Comparison of ENCODE assay signal across 8 cellular contexts in the genomic region with DNA sequence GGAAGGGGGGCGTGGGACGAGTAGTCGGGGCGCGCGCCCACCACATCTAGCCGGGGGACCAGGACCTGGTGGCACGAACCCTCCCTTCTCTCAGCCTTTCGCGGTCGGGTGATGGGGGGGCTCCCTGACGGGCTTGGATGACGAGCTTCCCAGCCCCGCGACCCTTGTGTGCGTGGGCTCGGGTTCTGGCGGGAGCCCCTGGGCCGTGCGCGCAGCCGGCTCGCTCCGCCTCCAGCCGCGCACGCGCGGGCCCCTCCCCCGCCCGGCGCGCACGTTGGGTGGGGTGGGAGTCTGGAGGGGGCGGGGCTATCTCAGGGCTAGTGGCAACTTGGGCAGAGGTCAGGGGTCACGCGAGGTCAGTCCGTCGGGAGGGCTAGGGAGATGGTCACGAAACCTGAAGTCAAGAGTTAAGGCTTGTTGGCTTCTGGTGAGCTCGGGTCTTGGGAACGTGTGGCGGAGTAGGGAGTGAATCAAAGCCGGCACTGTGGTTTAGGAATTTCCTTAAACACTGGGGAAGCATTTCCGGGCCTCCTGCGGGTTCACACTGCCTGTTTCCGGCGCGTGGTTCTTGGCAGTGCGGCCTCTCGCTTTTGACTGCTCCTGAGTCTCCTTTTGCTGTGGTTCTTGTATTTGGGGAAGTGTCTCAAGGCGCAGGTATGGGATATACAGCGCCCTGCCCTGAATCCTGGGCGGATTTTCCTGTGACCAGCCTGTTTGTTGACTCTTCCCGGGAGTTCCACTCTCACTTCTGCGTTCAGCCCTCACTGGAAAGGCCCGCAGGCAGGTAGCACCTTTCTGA. TPM values are rescaled to one million over a fixed set of nuclear protein-coding genes. Genes with fewer than 3 reads are reported as not detected.
DNase-seq lines count a peak whose midpoint lies in the region; ATAC-seq and TF ChIP-seq lines count a peak whose summit lies in the region.

A gene (plus strand): TSS at position 356 of the 799 bp plus-strand sequence. CDS start 1,654 bp downstream, outside the sequence.

- H3F3A ChIP-seq in GM23338 (replicated peaks; ENCODE audit: low read depth), result peaks cover 19% of the 10 kb centered on the region

- ATAC-seq in GM23338, result peak; percentile 44
- ATAC-seq in stimulated activated naive CD8-positive, alpha-beta T cell treated with anti-CD3 and anti-CD28 coated beads, Interleukin-15, Interleukin-2, amounts not matched to agents 100 U/mL and 50 U/mL, for 24 hours, result peak; percentile 54

- DNase-seq in Daoy (ENCODE audit: low read depth) (peak; percentile 86), GM23338 (ENCODE audit: low spot score) (peak; percentile 87), LHCN-M2 (ENCODE audit: low read depth) (peak; percentile 78), SHP77 treated with DMSO at 0.1 percent for 48 hours (lab: John Stamatoyannopoulos, UW) (peak; percentile 48), activated gamma-delta T cell (lab: John Stamatoyannopoulos, UW) (peak; percentile 64), fibroblast of the conjunctiva (ENCODE audit: low read depth) (peak; percentile 53), nephron progenitor cell (peak; percentile 89)
- peak; percentile 92 for DNase-seq in stimulated activated naive CD8-positive, alpha-beta T cell treated with anti-CD3 and anti-CD28 coated beads, Interleukin-15, Interleukin-2, amounts not matched to agents 100 U/mL and 50 U/mL, for 24 hours

- H2AFZ ChIP-seq in GM23338, result no peak within 1 kb of the TSS

- H3K4me3 Mint-ChIP-seq in GM23338 (peak within 1 kb of the TSS; percentile 97), nephron progenitor cell (peak within 1 kb of the TSS; percentile 96)

- peaks cover 14% of the 10 kb centered on the region for H3K4me1 ChIP-seq in GM23338 (ENCODE audit: insufficient read depth)

- H3K9me3 Mint-ChIP-seq in GM23338, result no peaks in the 10 kb centered on the region; the same call in 1 of the 3 replicates
- H3K9me3 Mint-ChIP-seq in nephron progenitor cell, result no peaks in the 10 kb centered on the region

- peaks cover 32% of the 10 kb centered on the region for H3K79me2 ChIP-seq in GM23338 (replicated peaks; ENCODE audit: insufficient read depth)

- H3K4me3 ChIP-seq in GM23338, result peak within 1 kb of the TSS; percentile 98

- H3K36me3 Mint-ChIP-seq in GM23338 (ENCODE audit: low read depth) (peaks cover 44% of the 10 kb centered on the region), nephron progenitor cell (ENCODE audit: low read depth) (peaks cover 28% of the 10 kb centered on the region)

- H3K4me2 ChIP-seq in GM23338, result peak within 1 kb of the TSS; percentile 78

- H3K4me1 Mint-ChIP-seq in GM23338 (peaks cover 19% of the 10 kb centered on the region), nephron progenitor cell (peaks cover 37% of the 10 kb centered on the region)

- peak within 1 kb of the TSS; percentile 100 for H3K27ac Mint-ChIP-seq in GM23338
- peak within 1 kb of the TSS; percentile 100 for H3K27ac Mint-ChIP-seq in nephron progenitor cell

- peaks cover 40% of the 10 kb centered on the region for H4K20me1 ChIP-seq in GM23338 (replicated peaks; ENCODE audit: insufficient read depth)

- peaks cover 45% of the 10 kb centered on the region for H3K27me3 Mint-ChIP-seq in GM23338 (ENCODE audit: insufficient read depth, low read depth, poor library complexity)
- no peaks in the 10 kb centered on the region for H3K27me3 Mint-ChIP-seq in nephron progenitor cell (ENCODE audit: low read depth, poor library complexity)

- peak within 1 kb of the TSS; percentile 100 for H3K27ac ChIP-seq in GM23338 (ENCODE audit: low read depth)

- H3K36me3 ChIP-seq in GM23338 (ENCODE audit: insufficient read depth), result peaks cover 37% of the 10 kb centered on the region

- no peaks in the 10 kb centered on the region for H3K9me2 ChIP-seq in GM23338 (ENCODE audit: insufficient read depth)

- TF ChIP-seq CTCF in GM23338 (conservative IDR thresholded peaks at IDR 0.05; ENCODE audit: low read depth in 2 of 2) (no peak), nephron progenitor cell (IDR thresholded peaks at IDR 0.05) (no peak)

- H3K27me3 ChIP-seq in GM23338 (ENCODE audit: insufficient read depth), result peaks cover 38% of the 10 kb centered on the region

TF ChIP-seq in GM23338, 12 proteins besides CTCF, POLR2A, EP300 and RAD21 (continues in another document):
- TF ChIP-seq EZH2phosphoT487 (IDR thresholded peaks at IDR 0.05; ENCODE audit: unreplicated experiment), result no peak
- TF ChIP-seq POLR2AphosphoS5 (IDR thresholded peaks at IDR 0.05; ENCODE audit: low read depth), result peak; percentile 66
- TF ChIP-seq, protein P1, sequence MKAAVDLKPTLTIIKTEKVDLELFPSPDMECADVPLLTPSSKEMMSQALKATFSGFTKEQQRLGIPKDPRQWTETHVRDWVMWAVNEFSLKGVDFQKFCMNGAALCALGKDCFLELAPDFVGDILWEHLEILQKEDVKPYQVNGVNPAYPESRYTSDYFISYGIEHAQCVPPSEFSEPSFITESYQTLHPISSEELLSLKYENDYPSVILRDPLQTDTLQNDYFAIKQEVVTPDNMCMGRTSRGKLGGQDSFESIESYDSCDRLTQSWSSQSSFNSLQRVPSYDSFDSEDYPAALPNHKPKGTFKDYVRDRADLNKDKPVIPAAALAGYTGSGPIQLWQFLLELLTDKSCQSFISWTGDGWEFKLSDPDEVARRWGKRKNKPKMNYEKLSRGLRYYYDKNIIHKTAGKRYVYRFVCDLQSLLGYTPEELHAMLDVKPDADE (IDR thresholded peaks at IDR 0.05), result 0 out of 2 replicates have a peak, but pooled peaks have one; percentile 7
- TF ChIP-seq, protein P2, sequence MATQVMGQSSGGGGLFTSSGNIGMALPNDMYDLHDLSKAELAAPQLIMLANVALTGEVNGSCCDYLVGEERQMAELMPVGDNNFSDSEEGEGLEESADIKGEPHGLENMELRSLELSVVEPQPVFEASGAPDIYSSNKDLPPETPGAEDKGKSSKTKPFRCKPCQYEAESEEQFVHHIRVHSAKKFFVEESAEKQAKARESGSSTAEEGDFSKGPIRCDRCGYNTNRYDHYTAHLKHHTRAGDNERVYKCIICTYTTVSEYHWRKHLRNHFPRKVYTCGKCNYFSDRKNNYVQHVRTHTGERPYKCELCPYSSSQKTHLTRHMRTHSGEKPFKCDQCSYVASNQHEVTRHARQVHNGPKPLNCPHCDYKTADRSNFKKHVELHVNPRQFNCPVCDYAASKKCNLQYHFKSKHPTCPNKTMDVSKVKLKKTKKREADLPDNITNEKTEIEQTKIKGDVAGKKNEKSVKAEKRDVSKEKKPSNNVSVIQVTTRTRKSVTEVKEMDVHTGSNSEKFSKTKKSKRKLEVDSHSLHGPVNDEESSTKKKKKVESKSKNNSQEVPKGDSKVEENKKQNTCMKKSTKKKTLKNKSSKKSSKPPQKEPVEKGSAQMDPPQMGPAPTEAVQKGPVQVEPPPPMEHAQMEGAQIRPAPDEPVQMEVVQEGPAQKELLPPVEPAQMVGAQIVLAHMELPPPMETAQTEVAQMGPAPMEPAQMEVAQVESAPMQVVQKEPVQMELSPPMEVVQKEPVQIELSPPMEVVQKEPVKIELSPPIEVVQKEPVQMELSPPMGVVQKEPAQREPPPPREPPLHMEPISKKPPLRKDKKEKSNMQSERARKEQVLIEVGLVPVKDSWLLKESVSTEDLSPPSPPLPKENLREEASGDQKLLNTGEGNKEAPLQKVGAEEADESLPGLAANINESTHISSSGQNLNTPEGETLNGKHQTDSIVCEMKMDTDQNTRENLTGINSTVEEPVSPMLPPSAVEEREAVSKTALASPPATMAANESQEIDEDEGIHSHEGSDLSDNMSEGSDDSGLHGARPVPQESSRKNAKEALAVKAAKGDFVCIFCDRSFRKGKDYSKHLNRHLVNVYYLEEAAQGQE (IDR thresholded peaks at IDR 0.05; ENCODE audit: unreplicated experiment), result no peak

RNA-seq across cellular contexts. Expression of the gene that starts here (rescaled TPM):
- 1.6 and 11.3 TPM in 2 replicates for total RNA-seq in Daoy (2014; rRNA removed; shearing (Covaris generic))
- 38.4 and 44.3 TPM in 2 replicates for total RNA-seq in GM23338 (2014; rRNA removed; shearing (Covaris generic))
- polyA plus RNA-seq in GM23338 (2016; fragmentation: Nextera tagmentation; extraction: Ambion mirVana), result 14.1 and 15.3 TPM in 2 replicates
- total RNA-seq in LHCN-M2 (2014; rRNA removed), result 10.3 and 16.1 TPM in 2 replicates
- polyA plus RNA-seq in LHCN-M2 (2012), result 13.7 TPM

Comparison
In these comparisons a context has a peak if more than half of its experiments do, and no peak if none do; other contexts are left out.
1. Peak in every context shown above with its lines: DNase-seq, ATAC-seq, H3K4me3 ChIP-seq and H3K27ac ChIP-seq.